Comparison of ENCODE assay signal across 28 cellular contexts in genomic region chr3:134072881-134073582, GRCh38. TPM values are rescaled to one million over a fixed set of nuclear protein-coding genes. Genes with fewer than 3 reads are reported as not detected.
DNase-seq lines count a peak whose midpoint lies in the region; ATAC-seq and TF ChIP-seq lines count a peak whose summit lies in the region.
"Had no signal": no experiment of that assay in that cellular context is flagged by ENCODE, and none has a peak within 500 bp of the region (broad histone marks: within the 10 kb centered on the region; RNA-seq: fewer than 3 reads in every experiment).

No MANE protein-coding gene starts in this region.

- H3K9me3 Mint-ChIP-seq in activated CD4-positive, alpha-beta memory T cell treated with anti-CD3 and anti-CD28 coated beads for 36 hours, result no peaks in the 10 kb centered on the region
- no peaks in the 10 kb centered on the region for H3K9me3 Mint-ChIP-seq in natural killer cell treated with Interleukin-12 subunit alpha and Interleukin-12 subunit beta and Interleukin-15 and Interleukin-18, amount 100 ng/mL, for 72 hours
- H3K9me3 Mint-ChIP-seq: CD4-positive, CD25-positive, alpha-beta regulatory T cell; GM23338; HFFc6 had no signal

- 89 to 97% (median 92%) methylated on average over 10 to 15 of the region's 15 CpGs for WGBS in spleen, 5 donors
- 84% methylated on average over 15 of the region's 15 CpGs for WGBS in prostate gland

- CTCF ChIA-PET in activated CD4-positive, alpha-beta memory T cell treated with anti-CD3 and anti-CD28 coated beads for 36 hours (lab: Charles Lee), result no interaction called here

- H3K36me3 ChIP-seq in spleen (no peaks in the 10 kb centered on the region), prostate gland (no peaks in the 10 kb centered on the region)
- H3K36me3 ChIP-seq: BLaER1, HAP-1, SJSA1 had no signal

- TF ChIP-seq POLR2A in spleen (IDR thresholded peaks at IDR 0.05), result no peak
- no peak for TF ChIP-seq POLR2A in prostate gland (IDR thresholded peaks at IDR 0.05)

- H3K27me3 ChIP-seq in spleen (replicated peaks in 1 of 7) (no peaks in the 10 kb centered on the region), prostate gland (replicated peaks; ENCODE audit: insufficient read depth) (no peaks in the 10 kb centered on the region)
- H3K27me3 ChIP-seq: BLaER1, SJSA1 had no signal

- no peaks in the 10 kb centered on the region for H3K4me1 Mint-ChIP-seq in activated CD4-positive, alpha-beta memory T cell treated with anti-CD3 and anti-CD28 coated beads for 36 hours (ENCODE audit: low read depth)
- H3K4me1 Mint-ChIP-seq in natural killer cell treated with Interleukin-12 subunit alpha and Interleukin-12 subunit beta and Interleukin-15 and Interleukin-18, amount 100 ng/mL, for 72 hours (ENCODE audit: low read depth in 2 of 2), result no peaks in the 10 kb centered on the region
- H3K4me1 Mint-ChIP-seq: CD4-positive, CD25-positive, alpha-beta regulatory T cell; GM23338 had no signal

- H3K4me3 ChIP-seq in coronary artery (no peak overlapping the region), spleen (no peak overlapping the region), prostate gland (no peak overlapping the region)
- H3K4me3 ChIP-seq: BLaER1, GM23338, HAP-1, SJSA1 had no signal

- no peak for ATAC-seq in HG02610 (IDR thresholded peaks at IDR 0.05; ENCODE audit: unreplicated experiment)
- ATAC-seq in natural killer cell treated with Interleukin-12 subunit alpha and Interleukin-12 subunit beta and Interleukin-15 and Interleukin-18, amount 100 ng/mL, for 72 hours, result no peak
- ATAC-seq: GM23338, PC-3 had no signal

- TF ChIP-seq CTCF in coronary artery (IDR thresholded peaks at IDR 0.05) (no peak), spleen (IDR thresholded peaks at IDR 0.05 in 8 of 11, conservative IDR thresholded peaks at IDR 0.05 in 3 of 11) (no peak), prostate gland (IDR thresholded peaks at IDR 0.05) (no peak)

- H3K27ac Mint-ChIP-seq in activated CD4-positive, alpha-beta memory T cell treated with anti-CD3 and anti-CD28 coated beads for 36 hours, result no peak overlapping the region
- H3K27ac Mint-ChIP-seq in natural killer cell treated with Interleukin-12 subunit alpha and Interleukin-12 subunit beta and Interleukin-15 and Interleukin-18, amount 100 ng/mL, for 72 hours, result no peak overlapping the region
- H3K27ac Mint-ChIP-seq: CD4-positive, CD25-positive, alpha-beta regulatory T cell; GM23338; HFFc6 had no signal

- H3K4me3 Mint-ChIP-seq in activated CD4-positive, alpha-beta memory T cell treated with anti-CD3 and anti-CD28 coated beads for 36 hours, result no peak overlapping the region
- no peak overlapping the region for H3K4me3 Mint-ChIP-seq in natural killer cell treated with Interleukin-12 subunit alpha and Interleukin-12 subunit beta and Interleukin-15 and Interleukin-18, amount 100 ng/mL, for 72 hours
- H3K4me3 Mint-ChIP-seq: CD4-positive, CD25-positive, alpha-beta regulatory T cell; GM23338; HFFc6 had no signal

- H3K27ac ChIP-seq in coronary artery, result no peak overlapping the region
- H3K27ac ChIP-seq in spleen, result no peak overlapping the region
- no peak overlapping the region for H3K27ac ChIP-seq in prostate gland
- H3K27ac ChIP-seq: BLaER1, SJSA1 had no signal

- intact Hi-C loops in activated CD4-positive, alpha-beta memory T cell treated with anti-CD3 and anti-CD28 coated beads for 36 hours (cut with micrococcal nuclease), result no loop called here
- intact Hi-C loops in spleen (cut with DNase I; ENCODE audit: low total_unique reads) (no loop called here), prostate gland (cut with DNase I) (no loop called here)

- POLR2A ChIA-PET in activated CD4-positive, alpha-beta memory T cell treated with anti-CD3 and anti-CD28 coated beads for 36 hours (lab: Charles Lee), result no interaction called here

- DNase-seq in activated CD4-positive, alpha-beta memory T cell treated with anti-CD3 and anti-CD28 coated beads for 36 hours, result peak; percentile 4
- peak; percentile 55 for DNase-seq in coronary artery (ENCODE audit: low spot score)
- DNase-seq in mesenteric fat pad (ENCODE audit: low spot score), result peak; percentile 60
- DNase-seq in spleen, result peak; percentile 47
- DNase-seq in prostate gland (ENCODE audit: low spot score), result no peak
- no peak for DNase-seq in natural killer cell treated with Interleukin-12 subunit alpha and Interleukin-12 subunit beta and Interleukin-15 and Interleukin-18, amount 100 ng/mL, for 72 hours (ENCODE audit: low spot score)
- no peak for DNase-seq in GF-D8 (lab: John Stamatoyannopoulos, UW)
- DNase-seq: CD4-positive, CD25-positive, alpha-beta regulatory T cell; DMS153; DND-41; HFFc6; KBM-7; MV-4-11; NCI-H1105 treated with DMSO at 0.1 percent for 48 hours; NCI-H146; NCI-H1930; NCI-H2107; NCI-H446; NCI-H524 treated with DMSO at 0.1 percent for 48 hours; NCI-H82; NK-92 treated with Interleukin-12 subunit alpha and Interleukin-12 subunit beta, amount 100 ng/mL, for 24 hours; PC-3; Right ventricle myocardium superior had no signal

- H3K9me3 ChIP-seq in spleen (no peaks in the 10 kb centered on the region), prostate gland (no peaks in the 10 kb centered on the region)
- H3K9me3 ChIP-seq: BLaER1, HAP-1, SJSA1 had no signal

- no peaks in the 10 kb centered on the region for H3K27me3 Mint-ChIP-seq in activated CD4-positive, alpha-beta memory T cell treated with anti-CD3 and anti-CD28 coated beads for 36 hours
- peaks cover 0 to 14% of the 10 kb centered on the region in 2 donors for H3K27me3 Mint-ChIP-seq in natural killer cell treated with Interleukin-12 subunit alpha and Interleukin-12 subunit beta and Interleukin-15 and Interleukin-18, amount 100 ng/mL, for 72 hours
- H3K27me3 Mint-ChIP-seq: CD4-positive, CD25-positive, alpha-beta regulatory T cell had no signal

- H3K4me1 ChIP-seq in spleen (peaks cover 0 to 6% (median 0%) of the 10 kb centered on the region in 6 donors), prostate gland (replicated peaks) (no peaks in the 10 kb centered on the region)
- H3K4me1 ChIP-seq: BLaER1, HAP-1, SJSA1 had no signal

- no peaks in the 10 kb centered on the region for H3K36me3 Mint-ChIP-seq in activated CD4-positive, alpha-beta memory T cell treated with anti-CD3 and anti-CD28 coated beads for 36 hours
- H3K36me3 Mint-ChIP-seq in natural killer cell treated with Interleukin-12 subunit alpha and Interleukin-12 subunit beta and Interleukin-15 and Interleukin-18, amount 100 ng/mL, for 72 hours, result no peaks in the 10 kb centered on the region
- H3K36me3 Mint-ChIP-seq: CD4-positive, CD25-positive, alpha-beta regulatory T cell had no signal

RNA-seq across cellular contexts. Expression of gene SLCO2A1, which starts 43.3 kb away (rescaled TPM):
- total RNA-seq in activated CD4-positive, alpha-beta memory T cell treated with anti-CD3 and anti-CD28 coated beads for 36 hours, result not detected
- total RNA-seq in mesenteric fat pad (40.1 TPM), spleen (100 to 1,000 TPM in 1 of 7 donors, 10 to 100 TPM in 6; 18.2 to 118 (median 46.4) TPM), prostate gland (10 to 100 TPM; 15.9 to 46.7 TPM)
- polyA plus RNA-seq in spleen, result 1 to 10 TPM; 4.8 to 6.7 (median 5.4) TPM
- not detected for total RNA-seq in natural killer cell treated with Interleukin-12 subunit alpha and Interleukin-12 subunit beta and Interleukin-15 and Interleukin-18, amount 100 ng/mL, for 72 hours
- total RNA-seq: CD4-positive, CD25-positive, alpha-beta regulatory T cell; PC-3 had no signal
- polyA plus RNA-seq: CD4-positive, CD25-positive, alpha-beta regulatory T cell had no signal

Comparison
In these comparisons a context has a peak if more than half of its experiments do, and no peak if none do; other contexts are left out.
1. DNase-seq: peak in activated CD4-positive, alpha-beta memory T cell treated with anti-CD3 and anti-CD28 coated beads for 36 hours (single experiment), coronary artery (single experiment), mesenteric fat pad (single experiment) and spleen (single experiment); none in prostate gland (single experiment), natural killer cell treated with Interleukin-12 subunit alpha and Interleukin-12 subunit beta and Interleukin-15 and Interleukin-18, amount 100 ng/mL, for 72 hours (single experiment) and GF-D8 (single experiment).
2. RNA of gene SLCO2A1, which starts 43.3 kb away (total RNA-seq): 15.9 to 46.7 TPM in prostate gland, 18.2 to 118 TPM in spleen and 40.1 TPM in mesenteric fat pad (single experiment); not detected in natural killer cell treated with Interleukin-12 subunit alpha and Interleukin-12 subunit beta and Interleukin-15 and Interleukin-18, amount 100 ng/mL, for 72 hours and not detected in activated CD4-positive, alpha-beta memory T cell treated with anti-CD3 and anti-CD28 coated beads for 36 hours; every median in the first group is over 10 times any median in the second.